ENCODE assay signal across 8 cellular contexts in genomic region chr17:64781013-64781392, GRCh38.
DNase-seq lines count a peak whose midpoint lies in the region; FAIRE-seq and TF ChIP-seq lines count a peak whose summit lies in the region.

No MANE protein-coding gene starts in this region.

- peaks cover 39 to 50% of the 10 kb centered on the region in 2 donors for H3K4me1 ChIP-seq in adrenal gland (replicated peaks in 1 of 2)
- peaks cover 0 to 29% of the 10 kb centered on the region in 2 donors for H3K4me1 ChIP-seq in kidney (ENCODE audit: control insufficient read depth in 1 of 2, insufficient read depth in 1 of 2, low read depth in 1 of 2, low read length in 2 of 2)
- H3K4me1 ChIP-seq in tibial nerve: peaks cover 0 to 63% (median 41%) of the 10 kb centered on the region in 4 donors

- H3K36me3 ChIP-seq in adrenal gland (replicated peaks in 1 of 2) (peaks cover 0 to 21% of the 10 kb centered on the region in 2 donors), kidney (ENCODE audit: control insufficient read depth in 1 of 2, insufficient read depth in 2 of 2, low read length in 2 of 2) (peaks cover 0 to 3% of the 10 kb centered on the region in 2 donors), tibial nerve (peaks cover 2 to 42% (median 6%) of the 10 kb centered on the region in 3 donors)

- TF ChIP-seq CTCF in adrenal gland (IDR thresholded peaks at IDR 0.05) (no peak), kidney (IDR thresholded peaks at IDR 0.05; ENCODE audit: borderline replicate concordance, extremely low read depth, insufficient read depth) (no peak), tibial nerve (IDR thresholded peaks at IDR 0.05) (no peak)

- TF ChIP-seq POLR2A in adrenal gland (IDR thresholded peaks at IDR 0.05) (no peak), tibial nerve (IDR thresholded peaks at IDR 0.05) (no peak)

- H3K27me3 ChIP-seq in adrenal gland (no peaks in the 10 kb centered on the region), tibial nerve (peaks cover 0 to 77% of the 10 kb centered on the region in 2 donors)

- H3K4me3 ChIP-seq in adrenal gland (peak overlapping the region in 2 of 4 donors; percentile 43 to 60), kidney (ENCODE audit: low read length in 2 of 2) (peak overlapping the region; percentile 43 to 55), tibial nerve (peak overlapping the region; percentile 18 to 54 (median 38))

- peak; percentile 40 for DNase-seq in activated T-cell treated with anti-CD3 and anti-CD28 coated beads, Interleukin-2, amount 50 U/mL, for 1 hour
- DNase-seq in activated T-cell treated with anti-CD3 and anti-CD28 coated beads for 4 hours (no peak), adrenal gland (no peak), kidney (no peak), tibial nerve (ENCODE audit: low spot score in 2 of 2) (no peak), HuH-7.5 (ENCODE audit: low spot score) (no peak), SHP77 (lab: John Stamatoyannopoulos, UW) (no peak)
- DNase-seq in stimulated activated CD4-positive, alpha-beta T cell treated with anti-CD3 and anti-CD28 coated beads, Interleukin-4, amount 100 ng/mL, for 24 hours: no peak

- intact Hi-C loops in adrenal gland (cut with DNase I): no loop called here
- intact Hi-C loops in kidney (cut with DNase I): no loop called here

- H3K9me3 ChIP-seq in adrenal gland (replicated peaks in 1 of 3) (no peaks in the 10 kb centered on the region), kidney (ENCODE audit: control insufficient read depth in 1 of 2, low read length in 2 of 2) (no peaks in the 10 kb centered on the region), tibial nerve (no peaks in the 10 kb centered on the region)

- TF ChIP-seq EP300 in tibial nerve (IDR thresholded peaks at IDR 0.05): no peak

- 1 to 2% methylated on average over 21 to 30 of the region's 31 CpGs; no CpG with 5 or more reads in 2 of the 4 donors for WGBS in adrenal gland, 4 donors
- WGBS in tibial nerve, 2 donors: 0 to 1% methylated on average over 2 to 17 of the region's 31 CpGs

- H3K9ac ChIP-seq in kidney (ENCODE audit: low read length in 2 of 2): peak overlapping the region in 1 of 2 donors; percentile 16

- H3K27ac ChIP-seq in adrenal gland (peak overlapping the region in 3 of 5 donors; percentile 44 to 69 (median 62)), kidney (ENCODE audit: low read depth in 2 of 2, low read length in 2 of 2) (no peak overlapping the region), tibial nerve (peak overlapping the region in 2 of 4 donors; percentile 17 to 58)

- FAIRE-seq in kidney (lab: Jason Lieb, UNC): no peak

Comparison
In these comparisons a context has a peak if more than half of its experiments do, and no peak if none do; other contexts are left out.
1. H3K27ac ChIP-seq: peak in adrenal gland (3 of 5); none in kidney (0 of 2).